In the genomic region with DNA sequence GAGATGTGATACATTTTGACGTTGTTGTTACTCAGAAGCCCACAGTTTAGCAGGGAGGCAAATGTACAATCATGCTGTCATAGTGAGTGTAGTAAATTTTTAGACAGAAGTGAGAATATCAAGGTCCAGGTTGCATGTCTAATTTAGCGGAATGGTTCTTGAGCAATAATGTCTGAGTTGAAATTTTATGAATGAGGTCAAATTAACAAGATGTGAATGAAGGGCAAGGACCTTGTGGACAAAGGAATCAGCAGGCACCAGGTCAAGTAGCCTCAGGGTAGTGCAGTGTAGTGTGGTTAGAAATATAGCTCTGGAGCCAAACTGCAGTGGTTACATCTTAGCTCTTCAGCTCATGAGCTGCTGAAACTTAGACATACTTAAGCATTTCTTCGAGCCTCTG, we compare ENCODE assay signal across 9 cellular contexts. TPM values are rescaled to one million over a fixed set of nuclear protein-coding genes. Genes with fewer than 3 reads are reported as not detected.
A peak's percentile ranks its signal among the peaks of the same experiment; 100 is the strongest.
DNase-seq lines count a peak whose midpoint lies in the region; ATAC-seq, FAIRE-seq and TF ChIP-seq lines count a peak whose summit lies in the region.
"Had no signal": no experiment of that assay in that cellular context is flagged by ENCODE, and none has a peak within 500 bp of the region (broad histone marks: within the 10 kb centered on the region; RNA-seq: fewer than 3 reads in every experiment).

No MANE protein-coding gene starts in this region.

- H3K36me3 ChIP-seq in DOHH2 (ENCODE audit: control insufficient read depth, low read length) (no peaks in the 10 kb centered on the region), small intestine (ENCODE audit: control insufficient read depth in 2 of 2, insufficient read depth in 2 of 2, low read length in 2 of 2) (no peaks in the 10 kb centered on the region)

- H3K27ac Mint-ChIP-seq in activated CD4-positive, alpha-beta memory T cell treated with anti-CD3 and anti-CD28 coated beads, Interleukin-2, amount 10 ng/mL, durations not matched to agents 7 days and 5 days: peak overlapping the region; percentile 74

- H3K27ac ChIP-seq in DOHH2 (ENCODE audit: low read depth, low read length) (no peak overlapping the region), small intestine (ENCODE audit: low read depth in 1 of 2, low read length in 1 of 2) (peak overlapping the region in 1 of 2 donors; percentile 24)
- H3K27ac ChIP-seq: dorsolateral prefrontal cortex had no signal

- peaks cover 37% of the 10 kb centered on the region for H3K4me1 ChIP-seq in DOHH2 (ENCODE audit: control insufficient read depth, low read length)
- peaks cover 0 to 5% of the 10 kb centered on the region in 2 donors for H3K4me1 ChIP-seq in small intestine (ENCODE audit: control insufficient read depth in 2 of 2, insufficient read depth in 1 of 2, low read depth in 1 of 2, low read length in 1 of 2)

- peaks cover 50% of the 10 kb centered on the region for H3K4me1 Mint-ChIP-seq in activated CD4-positive, alpha-beta memory T cell treated with anti-CD3 and anti-CD28 coated beads, Interleukin-2, amount 10 ng/mL, durations not matched to agents 7 days and 5 days

- no peak for FAIRE-seq in small intestine (lab: Jason Lieb, UNC)

- H3K4me3 ChIP-seq in DOHH2 (ENCODE audit: low read length): no peak overlapping the region
- H3K4me3 ChIP-seq in small intestine (ENCODE audit: low read depth in 1 of 2, low read length in 2 of 2): no peak overlapping the region
- H3K4me3 ChIP-seq: dorsolateral prefrontal cortex had no signal

- no peak for ATAC-seq in GM21717 (IDR thresholded peaks at IDR 0.05; ENCODE audit: unreplicated experiment)
- ATAC-seq in GM19395 (IDR thresholded peaks at IDR 0.05; ENCODE audit: unreplicated experiment): no peak
- no peak for ATAC-seq in GM19035 (IDR thresholded peaks at IDR 0.05; ENCODE audit: unreplicated experiment)

- H3K79me2 ChIP-seq in DOHH2 (ENCODE audit: control insufficient read depth, low read length): no peaks in the 10 kb centered on the region

- CTCF ChIA-PET in activated CD4-positive, alpha-beta memory T cell treated with anti-CD3 and anti-CD28 coated beads, Interleukin-2, amount 10 ng/mL, durations not matched to agents 7 days and 5 days (lab: Charles Lee): interaction anchor here (0.6 to 7.2 kb wide), 3 partner anchors 14 to 212 kb away, joined by 3 to 73 read pairs (median 5); no protein-coding TSS in a partner anchor

- TF ChIP-seq CTCF in DOHH2 (IDR thresholded peaks at IDR 0.05; ENCODE audit: low read depth, low read length, poor library complexity, severe bottlenecking): no peak

- peak overlapping the region; percentile 46; the same call in 1 of the 2 replicates for H3K4me2 ChIP-seq in DOHH2 (ENCODE audit: low read length)

- no peaks in the 10 kb centered on the region for H3K27me3 ChIP-seq in DOHH2 (ENCODE audit: control insufficient read depth, low read length)
- H3K27me3 ChIP-seq in small intestine (ENCODE audit: control insufficient read depth in 2 of 2, insufficient read depth in 2 of 2, low read length in 2 of 2): no peaks in the 10 kb centered on the region

- peaks cover 4% of the 10 kb centered on the region; the same call in 1 of the 2 replicates for H3F3A ChIP-seq in DOHH2 (ENCODE audit: control insufficient read depth, insufficient read depth)

- H3K4me3 Mint-ChIP-seq in activated CD4-positive, alpha-beta memory T cell treated with anti-CD3 and anti-CD28 coated beads, Interleukin-2, amount 10 ng/mL, durations not matched to agents 7 days and 5 days: no peak overlapping the region

- POLR2A ChIA-PET in activated CD4-positive, alpha-beta memory T cell treated with anti-CD3 and anti-CD28 coated beads, Interleukin-2, amount 10 ng/mL, durations not matched to agents 7 days and 5 days (lab: Charles Lee): interaction anchor here (1.0 to 2.6 kb wide), 5 partner anchors 15 to 197 kb away, joined by 3 to 18 read pairs (median 5); a partner anchor contains a TSS

- DNase-seq in A172 (ENCODE audit: low spot score) (peak; percentile 49), iris pigment epithelial cell (ENCODE audit: low read depth) (peak; percentile 35), small intestine (no peak)
- DNase-seq in activated CD4-positive, alpha-beta memory T cell treated with anti-CD3 and anti-CD28 coated beads, Interleukin-2, amount 10 ng/mL, durations not matched to agents 7 days and 5 days: no peak
- DNase-seq: dorsolateral prefrontal cortex had no signal

- H3K27me3 Mint-ChIP-seq in activated CD4-positive, alpha-beta memory T cell treated with anti-CD3 and anti-CD28 coated beads, Interleukin-2, amount 10 ng/mL, durations not matched to agents 7 days and 5 days: no peaks in the 10 kb centered on the region

- H3K9me3 ChIP-seq in DOHH2 (ENCODE audit: control insufficient read depth, insufficient read depth, low read length) (no peaks in the 10 kb centered on the region), small intestine (ENCODE audit: control insufficient read depth, low read depth) (no peaks in the 10 kb centered on the region)

- peaks cover 19% of the 10 kb centered on the region for H3K9me3 Mint-ChIP-seq in activated CD4-positive, alpha-beta memory T cell treated with anti-CD3 and anti-CD28 coated beads, Interleukin-2, amount 10 ng/mL, durations not matched to agents 7 days and 5 days

- no peaks in the 10 kb centered on the region for H3K9me2 ChIP-seq in DOHH2 (replicated peaks; ENCODE audit: control insufficient read depth, low read length)

- H4K20me1 ChIP-seq in DOHH2 (ENCODE audit: control insufficient read depth, insufficient read depth, low read depth, low read length): no peaks in the 10 kb centered on the region

- H3K36me3 Mint-ChIP-seq in activated CD4-positive, alpha-beta memory T cell treated with anti-CD3 and anti-CD28 coated beads, Interleukin-2, amount 10 ng/mL, durations not matched to agents 7 days and 5 days (ENCODE audit: low read depth): peaks cover 52% of the 10 kb centered on the region

- 60 to 70% (median 70%) methylated on average over 3 of the region's 3 CpGs for WGBS in small intestine, 3 donors

RNA-seq across cellular contexts. Expression of a gene that starts 36.2 kb away (rescaled TPM):
- not detected in 2 replicates for total RNA-seq in A172 (2014; rRNA removed; shearing (Covaris generic))
- total RNA-seq in activated CD4-positive, alpha-beta memory T cell treated with anti-CD3 and anti-CD28 coated beads, Interleukin-2, amount 10 ng/mL, durations not matched to agents 7 days and 5 days: 10 to 100 TPM; 34.6 to 34.8 TPM
- polyA plus RNA-seq in small intestine: 1 to 10 TPM in 2 of 3 donors, not detected in 1; 1.1 to 1.2 TPM

Comparison
In these comparisons a context has a peak if more than half of its experiments do, and no peak if none do; other contexts are left out.
1. DNase-seq: peak in A172 (single experiment) and iris pigment epithelial cell (single experiment); none in activated CD4-positive, alpha-beta memory T cell treated with anti-CD3 and anti-CD28 coated beads, Interleukin-2, amount 10 ng/mL, durations not matched to agents 7 days and 5 days (single experiment) and small intestine (single experiment).
2. RNA of a gene that starts 36.2 kb away (total RNA-seq): 34.6 to 34.8 TPM in activated CD4-positive, alpha-beta memory T cell treated with anti-CD3 and anti-CD28 coated beads, Interleukin-2, amount 10 ng/mL, durations not matched to agents 7 days and 5 days; not detected in A172; every median in the first group is over 10 times any median in the second.